ENCODE assay signal across 9 cellular contexts in the genomic region with DNA sequence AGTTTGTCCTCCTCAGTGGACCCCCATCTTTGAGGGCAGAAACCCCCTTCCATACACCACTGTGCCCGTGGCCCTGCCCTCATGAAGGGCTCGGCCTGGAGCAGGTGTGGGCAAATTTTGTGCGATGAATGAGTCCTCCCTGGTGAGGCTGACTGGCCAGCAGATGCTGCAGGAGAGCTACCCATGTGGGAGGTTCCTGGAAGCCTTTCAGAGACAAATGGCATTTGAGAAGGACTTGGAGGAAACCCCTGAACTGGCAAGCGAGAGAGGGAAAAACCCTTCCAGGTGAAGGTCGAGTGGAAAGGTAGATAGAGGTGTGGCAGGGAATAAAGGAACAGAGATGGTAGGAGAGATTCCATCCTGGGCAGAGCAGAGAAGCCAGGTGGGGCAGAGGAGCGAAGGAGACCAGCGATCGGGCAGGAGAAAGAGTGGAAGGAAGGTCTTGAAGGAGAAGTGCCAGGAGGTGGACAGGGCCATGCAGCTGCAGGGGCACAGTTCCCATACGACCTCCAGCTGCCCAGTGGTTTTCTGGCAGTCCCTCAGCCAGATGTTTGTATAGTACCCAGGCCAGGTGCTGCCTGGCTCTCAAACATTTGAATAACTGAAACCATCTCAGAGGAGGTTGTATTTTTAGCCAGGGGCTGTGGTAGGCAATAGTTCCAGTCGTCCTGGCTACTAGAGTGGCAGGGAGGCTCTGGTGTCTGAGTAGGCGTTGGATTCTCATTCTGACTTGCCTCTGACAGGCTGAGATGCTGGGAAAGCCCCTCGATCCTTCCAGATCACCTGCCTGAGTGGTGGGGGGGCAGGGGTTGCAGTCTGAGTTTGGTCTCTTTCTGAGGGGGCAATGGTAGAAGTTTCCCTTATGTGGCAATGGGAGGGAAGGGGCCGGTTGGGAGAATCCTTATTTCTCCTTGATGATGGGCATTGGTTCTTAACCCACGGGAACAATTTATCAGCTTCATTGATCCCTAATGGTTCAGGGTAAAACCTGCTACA. TPM values are rescaled to one million over a fixed set of nuclear protein-coding genes. Genes with fewer than 3 reads are reported as not detected.
DNase-seq lines count a peak whose midpoint lies in the region; ATAC-seq and TF ChIP-seq lines count a peak whose summit lies in the region.
"Had no signal": no experiment of that assay in that cellular context is flagged by ENCODE, and none has a peak within 500 bp of the region (broad histone marks: within the 10 kb centered on the region; RNA-seq: fewer than 3 reads in every experiment).

No MANE protein-coding gene starts in this region.

- H3K9me3 ChIP-seq in HEK293 (ENCODE audit: control insufficient read depth, insufficient read depth, low read depth, low read length) (no peaks in the 10 kb centered on the region), right cardiac atrium (ENCODE audit: control insufficient read depth, low read length) (no peaks in the 10 kb centered on the region)

- 84% methylated on average over 14 of the region's 14 CpGs for WGBS in right cardiac atrium

- intact Hi-C loops in right cardiac atrium (cut with DNase I), result no loop called here

- no peak overlapping the region for H2AFZ ChIP-seq in KMS-11 (ENCODE audit: low read depth)

- POLR2A ChIA-PET in HEK293 (lab: Yijun Ruan, JAX), result no interaction called here

- CTCF ChIA-PET in HEK293 (lab: Yijun Ruan, JAX), result interaction anchor here (0.7 to 1.0 kb wide), 2 partner anchors 10 to 436 kb away, joined by 3 to 4 read pairs; no protein-coding TSS in a partner anchor

- ATAC-seq in right cardiac atrium, result no peak

- H3K36me3 ChIP-seq in HEK293 (ENCODE audit: control insufficient read depth in 2 of 2, insufficient read depth in 1 of 2, low read length in 2 of 2) (no peaks in the 10 kb centered on the region), KMS-11 (ENCODE audit: insufficient read depth) (peaks cover 6% of the 10 kb centered on the region; the same call in 1 of the 2 replicates)

- H3K4me2 ChIP-seq in KMS-11, result peak overlapping the region; percentile 95

- H3K79me2 ChIP-seq in KMS-11 (ENCODE audit: insufficient read depth, low read depth), result peaks cover 97% of the 10 kb centered on the region

- no peak overlapping the region for H3K4me3 ChIP-seq in HEK293 (ENCODE audit: low read depth, low read length)
- no peak overlapping the region for H3K4me3 ChIP-seq in KMS-11 (IDR thresholded peaks at IDR 0.05; ENCODE audit: insufficient read depth, low read depth, low read length)
- H3K4me3 ChIP-seq in right cardiac atrium (ENCODE audit: low read length), result no peak overlapping the region

- peak overlapping the region; percentile 49 for H3K9ac ChIP-seq in KMS-11

- H3K4me1 ChIP-seq in HEK293 (ENCODE audit: control insufficient read depth, insufficient read depth, low read length), result no peaks in the 10 kb centered on the region
- peaks cover 88% of the 10 kb centered on the region for H3K4me1 ChIP-seq in KMS-11 (ENCODE audit: low read depth, poor library complexity, severe bottlenecking)
- no peaks in the 10 kb centered on the region for H3K4me1 ChIP-seq in right cardiac atrium (ENCODE audit: control insufficient read depth, insufficient read depth, low read length)

- DNase-seq in activated CD4-positive, alpha-beta T cell treated with anti-CD3 and anti-CD28 coated beads, Interleukin-2, amount 50 U/mL, for 48 hours, result peak; percentile 55 to 67
- no peak for DNase-seq in activated CD4-positive, alpha-beta T cell treated with anti-CD3 and anti-CD28 coated beads for 4 hours
- peak; percentile 32 to 49 for DNase-seq in stimulated activated CD8-positive, alpha-beta memory T cell treated with anti-CD3 and anti-CD28 coated beads, Interleukin-7, amount 100 ng/mL, for 48 hours (ENCODE audit: extremely low read depth in 1 of 2, low read depth in 1 of 2)
- DNase-seq in right cardiac atrium, result no peak
- DNase-seq in NK-92 (lab: John Stamatoyannopoulos, UW; ENCODE audit: unreplicated experiment), result no peak
- no peak for DNase-seq in iPS-NIHi11 (ENCODE audit: low spot score)
- DNase-seq: AML-193 had no signal

- H3K27me3 ChIP-seq in KMS-11 (ENCODE audit: insufficient read depth, low read depth) (no peaks in the 10 kb centered on the region), right cardiac atrium (ENCODE audit: control insufficient read depth, insufficient read depth) (no peaks in the 10 kb centered on the region)

- peaks cover 10% of the 10 kb centered on the region; the same call in 1 of the 2 replicates for H4K20me1 ChIP-seq in KMS-11 (ENCODE audit: insufficient read depth)

- H3K27ac ChIP-seq in HEK293 (ENCODE audit: extremely low read depth, low read depth, low read length), result no peak overlapping the region
- H3K27ac ChIP-seq in KMS-11, result peak overlapping the region; percentile 85
- H3K27ac ChIP-seq in right cardiac atrium (ENCODE audit: low read length), result no peak overlapping the region

- TF ChIP-seq CTCF in HEK293 (tag by site-specific recombination; IDR thresholded peaks at IDR 0.05) (no peak), KMS-11 (conservative IDR thresholded peaks at IDR 0.05; ENCODE audit: low read depth, low read length) (no peak)

TF ChIP-seq in HEK293, 187 proteins besides CTCF, POLR2A, EP300 and RAD21:
- TF ChIP-seq ZNF610 (tag by site-specific recombination; IDR thresholded peaks at IDR 0.05; ENCODE audit: borderline replicate concordance) (no peak), GLIS1 (tag by site-specific recombination; IDR thresholded peaks at IDR 0.05) (peak; percentile 36; the same call in 1 of the 2 replicates)

RNA-seq across cellular contexts. Expression of a gene that starts 40.1 kb away (rescaled TPM):
- total RNA-seq in right cardiac atrium, result 1 to 10 TPM; 6.5 to 8.3 (median 8.0) TPM
- 4.7 TPM for polyA plus RNA-seq in right cardiac atrium

Comparison
In these comparisons a context has a peak if more than half of its experiments do, and no peak if none do; other contexts are left out.
1. DNase-seq: peak in activated CD4-positive, alpha-beta T cell treated with anti-CD3 and anti-CD28 coated beads, Interleukin-2, amount 50 U/mL, for 48 hours (2 of 2) and stimulated activated CD8-positive, alpha-beta memory T cell treated with anti-CD3 and anti-CD28 coated beads, Interleukin-7, amount 100 ng/mL, for 48 hours (2 of 2); none in activated CD4-positive, alpha-beta T cell treated with anti-CD3 and anti-CD28 coated beads for 4 hours (0 of 2), right cardiac atrium (0 of 3), NK-92 (single experiment) and iPS-NIHi11 (single experiment).